Comparison of ENCODE assay signal across 16 cellular contexts in genomic region chr17:80446645-80447405, GRCh38. TPM values are rescaled to one million over a fixed set of nuclear protein-coding genes. Genes with fewer than 3 reads are reported as not detected.
DNase-seq lines count a peak whose midpoint lies in the region; ATAC-seq and TF ChIP-seq lines count a peak whose summit lies in the region.
"Had no signal": no experiment of that assay in that cellular context is flagged by ENCODE, and none has a peak within 500 bp of the region (broad histone marks: within the 10 kb centered on the region; RNA-seq: fewer than 3 reads in every experiment).

No MANE protein-coding gene starts in this region.

- H3K27me3 Mint-ChIP-seq in osteocyte (ENCODE audit: unreplicated experiment), result peaks cover 11% of the 10 kb centered on the region

- H3K9me3 Mint-ChIP-seq in osteocyte (ENCODE audit: unreplicated experiment), result no peaks in the 10 kb centered on the region
- H3K9me3 Mint-ChIP-seq: activated T-helper 2 cell treated with anti-CD3 and anti-CD28 coated beads, Interferon-gamma antibody, Interleukin-2, Interleukin-4, amounts not matched to agents 10 μg/mL and 5 μg/mL and 100 μg/mL, durations not matched to agents 14 hours and 24 hours and 36 hours had no signal

- H3K36me3 Mint-ChIP-seq in osteocyte (ENCODE audit: unreplicated experiment), result no peaks in the 10 kb centered on the region

- no peaks in the 10 kb centered on the region for H3K9me3 ChIP-seq in mucosa of descending colon
- H3K9me3 ChIP-seq: left ventricle myocardium inferior, SJCRH30 had no signal

- ATAC-seq in HG03139 (IDR thresholded peaks at IDR 0.05; ENCODE audit: unreplicated experiment) (no peak), HG02981 (IDR thresholded peaks at IDR 0.05; ENCODE audit: unreplicated experiment) (no peak), mucosa of descending colon (no peak)

- H3K27ac Mint-ChIP-seq in osteocyte (ENCODE audit: unreplicated experiment), result no peak overlapping the region
- H3K27ac Mint-ChIP-seq: activated T-helper 2 cell treated with anti-CD3 and anti-CD28 coated beads, Interferon-gamma antibody, Interleukin-2, Interleukin-4, amounts not matched to agents 10 μg/mL and 5 μg/mL and 100 μg/mL, durations not matched to agents 14 hours and 24 hours and 36 hours; B cell had no signal

- no peak for TF ChIP-seq CTCF in osteocyte (IDR thresholded peaks at IDR 0.05)
- no peak for TF ChIP-seq CTCF in mucosa of descending colon (IDR thresholded peaks at IDR 0.05)

- in situ Hi-C loops in Caki2 (cut with HindIII; ENCODE audit: low pct_unique_long_range_greater_than_20kb, low sequenced_read_pairs), result no loop called here

- H3K4me1 Mint-ChIP-seq in osteocyte (ENCODE audit: unreplicated experiment), result peaks cover 2% of the 10 kb centered on the region
- H3K4me1 Mint-ChIP-seq: B cell had no signal

- DNase-seq in Caki2 (ENCODE audit: low read depth), result peak; percentile 50
- peak; percentile 12 for DNase-seq in LHCN-M2 (ENCODE audit: low read depth)
- peak; percentile 24 for DNase-seq in amniotic stem cell (lab: John Stamatoyannopoulos, UW)
- DNase-seq in kidney tubule cell (ENCODE audit: low spot score), result peak; percentile 38
- no peak for DNase-seq in osteocyte (ENCODE audit: extremely low spot score, unreplicated experiment)
- no peak for DNase-seq in mucosa of descending colon
- DNase-seq: activated CD4-positive, CD25-positive, alpha-beta regulatory T cell treated with anti-CD3 and anti-CD28 coated beads, Interleukin-2, amount 50 U/mL, for 72 hours; left ventricle myocardium inferior; NCI-H1436; NCI-H510A treated with DMSO at 0.1 percent for 48 hours; SJCRH30; stimulated activated CD4-positive, alpha-beta T cell treated with anti-CD3 and anti-CD28 coated beads, Interleukin-2, amount 100 ng/mL, for 24 hours had no signal

- no peak overlapping the region for H3K4me3 ChIP-seq in mucosa of descending colon
- H3K4me3 ChIP-seq: left ventricle myocardium inferior, SJCRH30 had no signal

- H3K4me1 ChIP-seq in mucosa of descending colon (ENCODE audit: low read depth), result no peaks in the 10 kb centered on the region
- H3K4me1 ChIP-seq: left ventricle myocardium inferior, SJCRH30 had no signal

- intact Hi-C loops in mucosa of descending colon (cut with DNase I, micrococcal nuclease), result no loop called here

- H3K4me3 Mint-ChIP-seq in osteocyte (ENCODE audit: unreplicated experiment), result no peak overlapping the region
- H3K4me3 Mint-ChIP-seq: B cell had no signal

- no peaks in the 10 kb centered on the region for H3K36me3 ChIP-seq in mucosa of descending colon (ENCODE audit: low read depth)
- H3K36me3 ChIP-seq: left ventricle myocardium inferior, SJCRH30 had no signal

RNA-seq across cellular contexts. Expression of gene NPTX1, which starts 29.6 kb away (rescaled TPM):
- not detected in 2 replicates for total RNA-seq in Caki2 (2014; rRNA removed; shearing (Covaris generic); ENCODE audit: low replicate concordance)
- total RNA-seq in LHCN-M2 (2014; rRNA removed) (0.45 and 0.80 TPM in 2 replicates), osteocyte (2.8 and 3.8 TPM in 2 replicates), mucosa of descending colon (10 to 100 TPM in 1 of 3 donors, 1 to 10 TPM in 1, under 1 TPM in 1; 0.51 to 95.0 (median 2.0) TPM)
- 0.35 TPM for polyA plus RNA-seq in LHCN-M2 (2012)
- total RNA-seq: left ventricle myocardium inferior, SJCRH30 had no signal

RNA-seq across cellular contexts. Expression of gene ENDOV, which starts 31.9 kb away (rescaled TPM):
- 31.7 and 47.6 TPM in 2 replicates for total RNA-seq in Caki2 (2014; rRNA removed; shearing (Covaris generic); ENCODE audit: low replicate concordance)
- total RNA-seq in LHCN-M2 (2014; rRNA removed) (11.5 and 13.7 TPM in 2 replicates), osteocyte (33.2 and 39.1 TPM in 2 replicates), mucosa of descending colon (10 to 100 TPM; 24.1 to 29.7 (median 24.9) TPM)
- polyA plus RNA-seq in LHCN-M2 (2012), result 17.3 TPM

Comparison
In these comparisons a context has a peak if more than half of its experiments do, and no peak if none do; other contexts are left out.
1. DNase-seq: peak in Caki2 (single experiment), LHCN-M2 (single experiment), amniotic stem cell (single experiment) and kidney tubule cell (single experiment); none in osteocyte (single experiment) and mucosa of descending colon (0 of 3).